In the genomic region with DNA sequence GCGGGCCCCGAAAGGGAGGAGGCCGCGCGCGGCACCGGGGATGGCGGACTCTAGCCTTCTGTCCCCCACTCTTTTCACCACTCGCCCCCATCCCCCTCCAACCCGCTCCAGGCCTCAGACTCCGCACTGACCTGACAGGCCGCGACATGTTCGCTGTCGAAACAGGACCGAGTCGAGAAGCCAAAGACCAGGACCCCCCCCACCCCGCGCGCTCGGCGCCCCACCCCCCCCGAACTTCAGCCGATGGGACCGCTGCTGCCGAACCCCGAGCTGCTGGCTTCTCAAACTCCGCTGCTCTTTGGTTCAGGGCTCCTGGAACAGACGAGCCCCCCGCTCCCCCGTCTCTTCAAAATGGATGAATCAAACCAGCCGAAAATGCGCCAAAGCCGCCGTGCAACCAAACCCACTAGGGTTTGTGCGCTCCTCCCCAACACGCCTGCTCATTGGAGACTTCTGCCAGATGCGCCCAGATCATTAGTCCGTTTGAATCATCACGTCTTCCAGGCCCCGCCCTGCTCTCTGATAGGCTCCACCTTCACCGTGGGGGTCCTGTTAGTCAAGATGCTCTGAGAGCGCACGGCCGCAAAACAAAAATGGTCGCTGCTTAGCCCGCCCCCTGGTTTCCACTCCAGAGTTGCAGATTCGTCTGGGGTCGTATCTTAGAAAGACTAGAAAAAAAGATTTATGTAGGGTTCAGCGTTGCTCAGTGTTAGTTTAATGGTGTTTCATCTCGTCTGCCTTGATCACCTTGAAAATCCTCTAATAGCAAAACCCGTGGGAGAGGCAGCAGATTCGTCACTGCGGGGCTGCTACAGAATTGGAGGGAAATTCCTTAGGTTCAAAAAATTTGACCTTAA, we compare ENCODE assay signal across 8 cellular contexts. TPM values are rescaled to one million over a fixed set of nuclear protein-coding genes. Genes with fewer than 3 reads are reported as not detected.
DNase-seq lines count a peak whose midpoint lies in the region; ATAC-seq and TF ChIP-seq lines count a peak whose summit lies in the region.

NUCKS1 (minus strand) TSS at position 357 of the 857 bp plus-strand sequence; CDS start at position 148, 209 bp downstream.

- WGBS in spleen, 5 donors = 0 to 1% (median 1%) methylated on average over 27 to 54 of the region's 54 CpGs

- no peaks in the 10 kb centered on the region for H3K9me3 ChIP-seq in spleen

- H3K4me3 ChIP-seq in spleen = peak within 1 kb of the TSS; percentile 58 to 91 (median 78)

- H3K4me1 ChIP-seq in spleen = peaks cover 25 to 46% (median 38%) of the 10 kb centered on the region in 6 donors

- TF ChIP-seq POLR2A in spleen (IDR thresholded peaks at IDR 0.05) = peak in 1 of 3 donors; percentile 74

- no peaks in the 10 kb centered on the region for H3K27me3 ChIP-seq in spleen (replicated peaks in 1 of 7)

- no peaks in the 10 kb centered on the region for H3K36me3 ChIP-seq in spleen

- ATAC-seq in GM19023 (IDR thresholded peaks at IDR 0.05; ENCODE audit: unreplicated experiment) (peak; percentile 80), HG03280 (IDR thresholded peaks at IDR 0.05; ENCODE audit: unreplicated experiment) (peak; percentile 85)

- peak within 1 kb of the TSS; percentile 85 to 100 (median 98) for H3K27ac ChIP-seq in spleen

- intact Hi-C loops in spleen (cut with DNase I; ENCODE audit: low total_unique reads) = no loop called here

- DNase-seq in AG08396 (ENCODE audit: low spot score) (peak; percentile 91), NCI-H345 treated with DMSO at 0.1 percent for 48 hours (lab: John Stamatoyannopoulos, UW; ENCODE audit: unreplicated experiment) (peak; percentile 98), inferior parietal cortex (ENCODE audit: extremely low spot score) (peak; percentile 99), spleen (peak; percentile 98)
- peak; percentile 80 to 94 (median 90) for DNase-seq in activated CD4-positive, CD25-positive, alpha-beta regulatory T cell (lab: John Stamatoyannopoulos, UW)
- peak; percentile 97 for DNase-seq in central memory CD4-positive, alpha-beta T cell

- TF ChIP-seq CTCF in spleen (IDR thresholded peaks at IDR 0.05 in 8 of 11, conservative IDR thresholded peaks at IDR 0.05 in 3 of 11) = peak in 8 of 11 experiments; percentile 17 to 61 (median 32)

RNA-seq across cellular contexts. Expression of gene NUCKS1, which starts in this region (rescaled TPM):
- 100 to 1,000 TPM in 5 of 7 donors, 10 to 100 TPM in 2; 85.4 to 142 (median 114) TPM for total RNA-seq in spleen
- 10 to 100 TPM; 26.9 to 36.5 (median 32.8) TPM for polyA plus RNA-seq in spleen

Comparison
In these comparisons a context has a peak if more than half of its experiments do, and no peak if none do; other contexts are left out.
1. Peak in every context shown above with its lines: DNase-seq, ATAC-seq, H3K4me3 ChIP-seq and H3K27ac ChIP-seq.